Comparison of ENCODE assay signal across 1 cellular context in genomic region chr17:59914274-59914854, GRCh38.
TF ChIP-seq lines count a peak whose summit lies in the region.

No MANE protein-coding gene starts in this region.

TF ChIP-seq in K562, 482 proteins besides CTCF, POLR2A, EP300 and RAD21 (continued from another document):
- TF ChIP-seq MNT (conservative IDR thresholded peaks at IDR 0.05) (0 out of 4 replicates have a peak, but pooled peaks of 1 of the 2 experiments have one; percentile 18), ZBTB11 (CRISPR knock-in tag; IDR thresholded peaks at IDR 0.05) (peak in 1 of 3 experiments; percentile 73; a peak in 2 of 6 replicates)
